9 cellular contexts compared by ENCODE assay signal in the genomic region with DNA sequence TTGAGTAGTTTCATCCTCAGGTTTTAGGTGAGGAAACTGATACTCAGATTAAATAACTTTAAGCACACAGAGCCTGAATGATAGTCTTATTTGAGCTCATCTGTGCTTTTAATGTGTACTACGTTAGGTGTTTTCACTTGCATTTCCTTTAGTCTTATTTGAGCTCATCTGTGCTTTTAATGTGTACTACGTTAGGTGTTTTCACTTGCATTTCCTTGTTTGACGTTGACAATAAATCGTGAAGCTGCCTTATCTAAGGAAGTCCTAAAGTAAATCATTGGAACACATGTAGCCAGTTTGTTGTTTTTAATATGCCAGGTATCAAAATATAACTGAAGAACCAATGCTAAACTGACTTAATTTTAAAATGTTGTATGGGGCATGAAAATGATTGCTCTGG. TPM values are rescaled to one million over a fixed set of nuclear protein-coding genes. Genes with fewer than 3 reads are reported as not detected.
DNase-seq lines count a peak whose midpoint lies in the region; ATAC-seq, FAIRE-seq and TF ChIP-seq lines count a peak whose summit lies in the region.
"Had no signal": no experiment of that assay in that cellular context is flagged by ENCODE, and none has a peak within 500 bp of the region (broad histone marks: within the 10 kb centered on the region; RNA-seq: fewer than 3 reads in every experiment).

No MANE protein-coding gene starts in this region.

- H3K79me2 ChIP-seq in GM12878 (ENCODE audit: control insufficient read depth, insufficient read depth, low read length), result peaks cover 68% of the 10 kb centered on the region

- FAIRE-seq in GM12878 (lab: Jason Lieb, UNC) (peak; percentile 82), HTR-8/SVneo (lab: Jason Lieb, UNC) (no peak)

- no peak overlapping the region for H2AFZ ChIP-seq in GM12878 (ENCODE audit: control insufficient read depth, low read depth, low read length)

- intact Hi-C loops in heart right ventricle (cut with DNase I), result loop anchor here in 8 of 10 donors (5.0 to 10.0 kb wide), 10 partner anchors 35 to 258 kb away; partner anchors contain the start of genes NUP107 (in 6 of the 8) and MDM2 (in 1 of the 8)
- intact Hi-C loops in Right ventricle myocardium superior (cut with DNase I), result no loop called here
- intact Hi-C loops in GM12878 (cut with micrococcal nuclease; ENCODE audit: unreplicated experiment), result loop anchor here (2.0 to 5.0 kb wide), 3 partner anchors 165 to 248 kb away; partner anchors contain the start of gene MDM2

- WGBS in heart right ventricle, 2 donors, result 8 to 19% methylated on average over 4 of the region's 4 CpGs
- 0% methylated on average over 4 of the region's 4 CpGs for WGBS in GM12878 (ENCODE audit: insufficient coverage, insufficient replicate concordance, low lambda C conversion rate, missing lambda C conversion rate)
- WGBS in lung, 2 donors, result 3 to 6% methylated on average over 4 of the region's 4 CpGs
- WGBS in urinary bladder, result 7% methylated on average over 4 of the region's 4 CpGs

- H3K4me2 ChIP-seq in GM12878 (ENCODE audit: control insufficient read depth, insufficient read depth), result peak overlapping the region; percentile 84

- DNase-seq in heart right ventricle, result no peak
- DNase-seq in Right ventricle myocardium superior, result no peak
- DNase-seq in GM12878 (ENCODE audit: low read depth, low spot score), result no peak
- DNase-seq in lung (ENCODE audit: low spot score), result no peak
- no peak for DNase-seq in HTR-8/SVneo (ENCODE audit: insufficient read length, low spot score)
- DNase-seq: NCI-H2227 treated with DMSO at 0.1 percent for 48 hours had no signal

- no TSS peak for BruUV-seq in GM12878 (replicated peaks; lab: Mats Ljungman, UMichigan)

- SMC1A ChIA-PET in GM12878 (lab: Charles Lee; ENCODE audit: uncharacterized antibody, unreplicated experiment), result interaction anchor here (0.9 to 5.9 kb wide), 22 partner anchors 11 to 257 kb away, joined by 3 to 53 read pairs (median 6); partner anchors contain the start of gene MDM2

- peaks cover 0 to 13% (median 0%) of the 10 kb centered on the region in 9 donors for H3K36me3 ChIP-seq in heart right ventricle
- H3K36me3 ChIP-seq in GM12878 (ENCODE audit: control insufficient read depth in 2 of 2, insufficient read depth in 2 of 2, low read length in 1 of 2), result no peaks in the 10 kb centered on the region
- no peaks in the 10 kb centered on the region for H3K36me3 ChIP-seq in lung (ENCODE audit: control insufficient read depth in 2 of 2, insufficient read depth in 2 of 2, low read length in 2 of 2)
- no peaks in the 10 kb centered on the region for H3K36me3 ChIP-seq in urinary bladder (ENCODE audit: insufficient read depth)

- H3K9me3 ChIP-seq in heart right ventricle (no peaks in the 10 kb centered on the region), GM12878 (replicated peaks; ENCODE audit: control insufficient read depth, insufficient read depth, low read length) (no peaks in the 10 kb centered on the region), lung (ENCODE audit: control insufficient read depth in 2 of 2, insufficient read depth in 1 of 2, low read length in 1 of 2) (no peaks in the 10 kb centered on the region)

- H3K27me3 ChIP-seq in heart right ventricle (no peaks in the 10 kb centered on the region), GM12878 (replicated peaks in 1 of 2; ENCODE audit: control insufficient read depth in 2 of 2, insufficient read depth in 2 of 2, low read length in 1 of 2) (no peaks in the 10 kb centered on the region), lung (ENCODE audit: control insufficient read depth, insufficient read depth) (no peaks in the 10 kb centered on the region)

- no peak for TF ChIP-seq EP300 in GM12878 (IDR thresholded peaks at IDR 0.05; ENCODE audit: borderline replicate concordance in 1 of 2, control insufficient read depth in 1 of 2, low read depth in 2 of 2, low read length in 2 of 2)

- no peak for TF ChIP-seq RAD21 in GM12878 (IDR thresholded peaks at IDR 0.05; ENCODE audit: insufficient read depth, low read depth, low read length)

- ATAC-seq in heart right ventricle, result no peak
- no peak for ATAC-seq in Right ventricle myocardium superior (ENCODE audit: poor library complexity)
- ATAC-seq in GM12878, result peak; percentile 23
- ATAC-seq in lung (ENCODE audit: insufficient read depth, low FRiP score), result no peak
- ATAC-seq in HG02973 (IDR thresholded peaks at IDR 0.05; ENCODE audit: unreplicated experiment), result no peak
- ATAC-seq in HG03442 (IDR thresholded peaks at IDR 0.05; ENCODE audit: unreplicated experiment), result no peak

- H4K20me1 ChIP-seq in GM12878 (ENCODE audit: control insufficient read depth, insufficient read depth), result peaks cover 5% of the 10 kb centered on the region; the same call in 1 of the 2 replicates

- CTCF ChIA-PET in GM12878 (lab: Yijun Ruan, JAX), result interaction anchor here (0.6 to 2.1 kb wide), 6 partner anchors 9 to 253 kb away, joined by 3 to 11 read pairs (median 5); no protein-coding TSS in a partner anchor

- H3K4me1 ChIP-seq in heart right ventricle, result peaks cover 7 to 65% (median 53%) of the 10 kb centered on the region in 9 donors
- H3K4me1 ChIP-seq in GM12878 (ENCODE audit: control insufficient read depth, insufficient read depth, low read length), result peaks cover 4% of the 10 kb centered on the region; the same call in 1 of the 2 replicates
- peaks cover 10 to 20% of the 10 kb centered on the region in 2 donors for H3K4me1 ChIP-seq in lung (ENCODE audit: control insufficient read depth in 2 of 2, insufficient read depth in 2 of 2, low read length in 2 of 2)
- peaks cover 3% of the 10 kb centered on the region for H3K4me1 ChIP-seq in urinary bladder (ENCODE audit: insufficient read depth)

- POLR2A ChIA-PET in GM12878 (lab: Charles Lee), result interaction anchor here (0.6 to 2.3 kb wide), 22 partner anchors 9 to 281 kb away, joined by 3 to 13 read pairs (median 4); partner anchors contain the start of genes MDM2 and SLC35E3

- TF ChIP-seq CTCF in heart right ventricle (IDR thresholded peaks at IDR 0.05), result no peak
- no peak for TF ChIP-seq CTCF in GM12878 (IDR thresholded peaks at IDR 0.05 in 2 of 3, conservative IDR thresholded peaks at IDR 0.05 in 1 of 3; ENCODE audit: control insufficient read depth in 2 of 3, extremely low read depth in 1 of 3, insufficient read depth in 1 of 3, low read depth in 3 of 3, low read length in 3 of 3)
- TF ChIP-seq CTCF in lung (IDR thresholded peaks at IDR 0.05; ENCODE audit: control extremely low read depth, extremely low read depth), result no peak

- TF ChIP-seq POLR2A in GM12878 (IDR thresholded peaks at IDR 0.05; ENCODE audit: low read depth, low read length), result no peak

- peak overlapping the region; percentile 98 for H3K9ac ChIP-seq in GM12878 (ENCODE audit: control insufficient read depth, insufficient read depth, low read length)

- H3K27ac ChIP-seq in heart right ventricle (peak overlapping the region in 8 of 10 donors; percentile 89 to 99 (median 96)), GM12878 (ENCODE audit: control insufficient read depth, insufficient read depth) (peak overlapping the region; percentile 98), lung (ENCODE audit: low read depth in 1 of 2, low read length in 1 of 2) (peak overlapping the region; percentile 38 to 46), urinary bladder (ENCODE audit: low read depth) (peak overlapping the region; percentile 89)

- RAD21 ChIA-PET in GM12878 (lab: Charles Lee; ENCODE audit: unreplicated experiment), result interaction anchor here (0.6 to 5.2 kb wide), 27 partner anchors 10 to 296 kb away, joined by 3 to 42 read pairs (median 4); partner anchors contain the start of genes MDM1, MDM2 and SLC35E3

- in situ Hi-C loops in GM12878 (cut with MboI), result loop anchor here (25.0 kb wide), 1 partner anchor 250 kb away; no protein-coding TSS in a partner anchor

- H3K4me3 ChIP-seq in heart right ventricle, result peak overlapping the region in 9 of 10 donors; percentile 54 to 86 (median 78)
- peak overlapping the region; percentile 86 for H3K4me3 ChIP-seq in GM12878
- H3K4me3 ChIP-seq in lung, result peak overlapping the region; percentile 6
- peak overlapping the region; percentile 96 for H3K4me3 ChIP-seq in urinary bladder (ENCODE audit: low read depth, low read length)

TF ChIP-seq in GM12878, 131 proteins besides CTCF, POLR2A, EP300 and RAD21 (continues in another document):
- TF ChIP-seq ETV6 (conservative IDR thresholded peaks at IDR 0.05 in 1 of 2, IDR thresholded peaks at IDR 0.05 in 1 of 2; ENCODE audit: borderline replicate concordance in 1 of 2, low read depth in 1 of 2) (peak in 1 of 2 experiments; percentile 26; a peak in 1 of 4 replicates), SRF (IDR thresholded peaks at IDR 0.05; ENCODE audit: low read depth in 2 of 2, low read length in 2 of 2) (no peak), MTA3 (IDR thresholded peaks at IDR 0.05; ENCODE audit: borderline replicate concordance, low read length) (no peak), NFIC (IDR thresholded peaks at IDR 0.05; ENCODE audit: low read depth, low read length) (peak; percentile 11; the same call in 1 of the 2 replicates), SPI1 (IDR thresholded peaks at IDR 0.05; ENCODE audit: borderline replicate concordance, insufficient read depth, low read depth, low read length) (no peak), BHLHE40 (IDR thresholded peaks at IDR 0.05; ENCODE audit: borderline replicate concordance in 1 of 2, low read depth in 2 of 2, low read length in 1 of 2) (no peak), SUPT20H (IDR thresholded peaks at IDR 0.05; ENCODE audit: borderline replicate concordance, control insufficient read depth, low read depth, low read length) (no peak)

RNA-seq across cellular contexts. Expression of gene RAP1B, which starts 2.0 kb away (rescaled TPM):
- total RNA-seq in heart right ventricle, result 10 to 100 TPM; 38.1 to 81.2 (median 42.0) TPM
- 10 to 100 TPM; 45.1 to 53.8 TPM for polyA plus RNA-seq in heart right ventricle
- 45.9 TPM for total RNA-seq in Right ventricle myocardium superior
- 248 and 255 TPM in 2 replicates for total RNA-seq in GM12878 (2013; cell fraction: nucleolus; rRNA removed)
- 113 and 117 TPM in 2 replicates for total RNA-seq in GM12878 (2014; rRNA removed)
- total RNA-seq in GM12878 (2014; rRNA removed; fragmentation: Illumina TruSeq; extraction: Trizol), result 121 and 125 TPM in 2 replicates
- total RNA-seq in GM12878 (2021), result 105 and 115 TPM in 2 replicates
- polyA plus RNA-seq in GM12878 (2011; ENCODE audit: low read depth), result 52.6 TPM
- polyA plus RNA-seq in GM12878 (2011; rRNA removed), result 203 and 292 TPM in 2 replicates
- polyA plus RNA-seq in GM12878 (2011; cell fraction: cytosol; rRNA removed), result 80.2 and 93.0 TPM in 2 replicates
- 61.6 and 84.0 TPM in 2 replicates for polyA plus RNA-seq in GM12878 (2011; cell fraction: nucleus; rRNA removed)
- polyA plus RNA-seq in GM12878 (2012), result 86.1 and 107 TPM in 2 replicates
- 201 and 225 TPM in 2 replicates for polyA plus RNA-seq in GM12878 (2014; fragmentation: Illumina TruSeq; extraction: Trizol)
- 10 to 100 TPM; 88.9 to 95.0 TPM for polyA plus RNA-seq in GM12878 (2014; fragmentation: Nextera tagmentation; extraction: Ambion mirVana)
- polyA plus RNA-seq in GM12878 (2014; rRNA removed), result 121 and 129 TPM in 2 replicates
- 100 to 1,000 TPM; 208 to 219 TPM for polyA plus RNA-seq in GM12878 (2016; fragmentation: Nextera tagmentation; extraction: Ambion mirVana)
- 53.3 and 76.7 TPM in 2 replicates for polyA minus RNA-seq in GM12878 (2011; rRNA and poly(A)+ RNA removed)
- 30.6 and 58.6 TPM in 2 replicates for polyA minus RNA-seq in GM12878 (2011; cell fraction: cytosol; rRNA and poly(A)+ RNA removed)
- 33.7 and 63.2 TPM in 2 replicates for polyA minus RNA-seq in GM12878 (2011; cell fraction: nucleus; rRNA and poly(A)+ RNA removed)
- total RNA-seq in lung, result 100 to 1,000 TPM; 131 to 285 TPM
- polyA plus RNA-seq in lung, result 100 to 1,000 TPM in 1 of 2 donors, 10 to 100 TPM in 1; 79.1 to 213 TPM
- total RNA-seq in urinary bladder, result 302 TPM
- polyA plus RNA-seq in urinary bladder, result 145 TPM

Comparison
In these comparisons a context has a peak if more than half of its experiments do, and no peak if none do; other contexts are left out.
1. H3K27ac ChIP-seq: peak in every context shown above with its lines; median percentile 98 in GM12878; 96 in heart right ventricle; 89 in urinary bladder; 42 in lung.
2. H3K4me3 ChIP-seq: peak in every context shown above with its lines; median percentile 96 in urinary bladder; 86 in GM12878; 78 in heart right ventricle; 6 in lung.